15 cellular contexts compared by ENCODE assay signal in the genomic region with DNA sequence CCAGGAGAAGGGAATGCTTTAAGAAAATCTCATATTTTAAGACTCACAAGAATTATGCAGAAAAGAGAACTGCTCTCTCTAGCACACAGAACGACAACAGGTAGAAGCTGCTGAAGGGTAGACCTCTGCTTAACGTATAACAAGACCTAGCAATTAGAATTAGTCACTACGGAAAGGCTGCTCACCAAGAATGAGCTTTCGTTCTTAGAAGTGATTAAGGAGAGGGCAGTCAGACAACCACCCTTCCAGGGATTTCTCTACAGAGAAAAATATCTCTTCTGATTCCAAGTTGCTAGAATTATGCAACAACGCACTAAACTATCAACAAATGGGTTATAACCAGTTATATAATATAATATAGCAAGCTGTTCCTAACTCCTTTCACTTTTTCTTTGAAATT. TPM values are rescaled to one million over a fixed set of nuclear protein-coding genes. Genes with fewer than 3 reads are reported as not detected.
"Had no signal": no experiment of that assay in that cellular context is flagged by ENCODE, and none has a peak within 500 bp of the region (broad histone marks: within the 10 kb centered on the region; RNA-seq: fewer than 3 reads in every experiment).

No MANE protein-coding gene starts in this region.

- H3K9me3 ChIP-seq: gastrocnemius medialis, stomach had no signal

- DNase-seq: effector memory CD8-positive, alpha-beta T cell; gastrocnemius medialis; heart right ventricle; hypothalamus; mammary epithelial cell; naive thymus-derived CD4-positive, alpha-beta T cell; nephron progenitor cell; posterior cingulate gyrus; small intestine; stimulated activated CD4-positive, alpha-beta T cell treated with anti-CD3 and anti-CD28 coated beads, Interleukin-12 subunit alpha, Interleukin-12 subunit beta, amount 100 ng/mL, for 4 hours; stimulated activated naive CD4-positive, alpha-beta T cell; stomach; trophoblast cell had no signal

- ATAC-seq: effector memory CD8-positive, alpha-beta T cell; gastrocnemius medialis; heart right ventricle; left lobe of liver; naive thymus-derived CD4-positive, alpha-beta T cell had no signal

- H3K27me3 ChIP-seq: gastrocnemius medialis, heart right ventricle, stomach had no signal

- H3K36me3 ChIP-seq: gastrocnemius medialis had no signal

- H3K27ac ChIP-seq: gastrocnemius medialis, heart right ventricle, stomach had no signal

- H3K4me3 ChIP-seq: gastrocnemius medialis, heart right ventricle, stomach had no signal

RNA-seq across cellular contexts. Expression of gene LRIG3, which starts 18.6 kb away (rescaled TPM):
- total RNA-seq: mononuclear cell had no signal
- polyA plus RNA-seq: naive thymus-derived CD4-positive, alpha-beta T cell had no signal
